Comparison of ENCODE assay signal across 18 cellular contexts in genomic region chr4:101500742-101501141, GRCh38.
"Had no signal": no experiment of that assay in that cellular context is flagged by ENCODE, and none has a peak within 500 bp of the region (broad histone marks: within the 10 kb centered on the region; RNA-seq: fewer than 3 reads in every experiment).

No MANE protein-coding gene starts in this region.

- H3K4me1 Mint-ChIP-seq: naive thymus-derived CD4-positive, alpha-beta T cell; nephron progenitor cell; stimulated activated memory B cell treated with anti-CD40 and anti-IgM and Interleukin-4, amounts not matched to agents 10 μg/mL and 1 μg/mL and 100 μg/mL, for 72 hours had no signal

- H3K79me2 ChIP-seq: parathyroid adenoma had no signal

- H3K36me3 ChIP-seq: esophagus squamous epithelium, heart left ventricle, right lobe of liver, tibial nerve had no signal

- H3K27ac Mint-ChIP-seq: naive thymus-derived CD4-positive, alpha-beta T cell; stimulated activated memory B cell treated with anti-CD40 and anti-IgM and Interleukin-4, amounts not matched to agents 10 μg/mL and 1 μg/mL and 100 μg/mL, for 72 hours; stimulated activated naive CD8-positive, alpha-beta T cell treated with anti-CD3 and anti-CD28 coated beads, Interleukin-15, Interleukin-2, amounts not matched to agents 100 ng/mL and 50 ng/mL, for 24 hours had no signal

- H3K9ac ChIP-seq: parathyroid adenoma had no signal

- H3K9me3 Mint-ChIP-seq: nephron progenitor cell; stimulated activated naive CD8-positive, alpha-beta T cell treated with anti-CD3 and anti-CD28 coated beads, Interleukin-15, Interleukin-2, amounts not matched to agents 100 ng/mL and 50 ng/mL, for 24 hours had no signal

- ATAC-seq: heart left ventricle; naive thymus-derived CD4-positive, alpha-beta T cell; psoas muscle; right lobe of liver; stimulated activated memory B cell treated with anti-CD40 and anti-IgM and Interleukin-4, amounts not matched to agents 10 μg/mL and 1 μg/mL and 100 μg/mL, for 72 hours had no signal

- DNase-seq: effector CD8-positive, alpha-beta T cell; esophagus squamous epithelium; heart left ventricle; hippocampal formation; kidney glomerular epithelial cell; naive thymus-derived CD4-positive, alpha-beta T cell; nephron progenitor cell; psoas muscle; retina; right lobe of liver; stimulated activated CD4-positive, alpha-beta T cell treated with anti-CD3 and anti-CD28 coated beads, Interleukin-4, amount 100 ng/mL, for 1 hour; stimulated activated CD8-positive, alpha-beta memory T cell treated with anti-CD3 and anti-CD28 coated beads, Interleukin-4, amount 100 ng/mL, for 48 hours; testis had no signal

- H3K27ac ChIP-seq: coronary artery, esophagus squamous epithelium, heart left ventricle, parathyroid adenoma, psoas muscle, right lobe of liver, testis, tibial nerve had no signal

- H2AFZ ChIP-seq: parathyroid adenoma had no signal

- H3K27me3 ChIP-seq: esophagus squamous epithelium, heart left ventricle, right lobe of liver, testis, tibial nerve had no signal

- H3K4me3 ChIP-seq: coronary artery, esophagus squamous epithelium, heart left ventricle, psoas muscle, right lobe of liver, testis, tibial nerve had no signal

- H3K4me1 ChIP-seq: esophagus squamous epithelium, heart left ventricle, parathyroid adenoma, psoas muscle, right lobe of liver, testis, tibial nerve had no signal

- H3K9me3 ChIP-seq: esophagus squamous epithelium, heart left ventricle, psoas muscle, right lobe of liver, testis, tibial nerve had no signal

- H3K4me3 Mint-ChIP-seq: naive thymus-derived CD4-positive, alpha-beta T cell; nephron progenitor cell; stimulated activated memory B cell treated with anti-CD40 and anti-IgM and Interleukin-4, amounts not matched to agents 10 μg/mL and 1 μg/mL and 100 μg/mL, for 72 hours; stimulated activated naive CD8-positive, alpha-beta T cell treated with anti-CD3 and anti-CD28 coated beads, Interleukin-15, Interleukin-2, amounts not matched to agents 100 ng/mL and 50 ng/mL, for 24 hours had no signal

- H3K27me3 Mint-ChIP-seq: stimulated activated memory B cell treated with anti-CD40 and anti-IgM and Interleukin-4, amounts not matched to agents 10 μg/mL and 1 μg/mL and 100 μg/mL, for 72 hours had no signal

- H3K36me3 Mint-ChIP-seq: naive thymus-derived CD4-positive, alpha-beta T cell had no signal
